In the genomic region with DNA sequence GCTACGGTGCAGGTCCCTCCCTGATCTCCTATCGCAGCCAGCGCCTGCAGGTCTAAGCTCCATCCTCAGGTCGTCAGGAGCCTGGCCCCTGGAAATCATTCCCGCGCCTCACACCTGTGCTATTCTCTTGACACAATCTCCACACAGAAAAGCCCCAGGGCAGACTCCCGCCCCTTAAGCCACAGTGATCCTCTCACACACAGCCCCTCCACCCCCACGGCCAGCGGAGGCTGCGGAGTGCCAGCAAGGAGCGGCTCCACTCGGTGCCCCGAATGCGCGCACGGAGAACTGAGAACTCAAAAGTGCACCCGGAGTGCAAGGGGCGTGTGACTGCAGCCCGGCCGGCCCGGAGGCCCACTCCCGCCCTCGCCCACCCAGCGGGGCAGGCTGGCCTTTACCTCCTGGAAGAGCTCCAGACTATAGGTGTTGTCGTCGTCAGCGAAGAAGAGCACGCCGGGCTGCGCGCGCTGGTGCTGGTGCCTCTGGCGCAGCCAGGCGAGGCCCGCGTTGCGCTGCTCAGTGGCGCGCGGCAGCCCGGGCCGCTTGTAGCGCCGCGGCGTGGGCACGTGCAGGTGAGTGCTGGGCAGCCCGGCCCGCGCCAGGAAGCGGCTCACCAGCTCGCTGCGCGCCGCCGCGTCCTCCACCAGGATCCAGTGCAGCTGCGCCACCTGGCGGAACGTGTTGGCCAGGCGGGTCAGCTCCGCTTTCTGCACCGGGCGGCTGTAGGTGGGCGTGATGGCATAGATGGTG, we compare ENCODE assay signal across 8 cellular contexts. TPM values are rescaled to one million over a fixed set of nuclear protein-coding genes. Genes with fewer than 3 reads are reported as not detected.
DNase-seq lines count a peak whose midpoint lies in the region; ATAC-seq and TF ChIP-seq lines count a peak whose summit lies in the region.

No MANE protein-coding gene starts in this region.

- H3K9me3 ChIP-seq in right lobe of liver: no peaks in the 10 kb centered on the region

- WGBS in right lobe of liver (ENCODE audit: insufficient coverage, low coverage, low lambda C conversion rate, missing lambda C conversion rate): 5% methylated on average over 20 of the region's 65 CpGs

- ATAC-seq in GM19035 (IDR thresholded peaks at IDR 0.05; ENCODE audit: unreplicated experiment): peak; percentile 97
- ATAC-seq in HG03280 (IDR thresholded peaks at IDR 0.05; ENCODE audit: unreplicated experiment): peak; percentile 94
- ATAC-seq in right lobe of liver: peak; percentile 98 to 99 (median 99)

- peak; percentile 80 to 97 (median 90) for TF ChIP-seq CTCF in right lobe of liver (IDR thresholded peaks at IDR 0.05)

- H3K4me1 ChIP-seq in right lobe of liver: peaks cover 0 to 18% (median 2%) of the 10 kb centered on the region in 4 donors

- DNase-seq in AML-193 (lab: John Stamatoyannopoulos, UW): peak; percentile 15 to 46
- DNase-seq in NCI-H446 (lab: John Stamatoyannopoulos, UW): peak; percentile 34 to 87
- peak; percentile 84 for DNase-seq in activated CD4-positive, alpha-beta T cell treated with anti-CD3 and anti-CD28 coated beads, Interleukin-2, amount 50 U/mL, for 1 hour
- peak; percentile 56 to 88 for DNase-seq in dermis microvascular lymphatic vessel endothelial cell (ENCODE audit: low read depth in 2 of 2)
- DNase-seq in right lobe of liver: peak; percentile 88 to 90 (median 89)
- DNase-seq in stimulated activated CD4-positive, alpha-beta T cell treated with anti-CD3 and anti-CD28 coated beads, Interleukin-2, amount 100 ng/mL, for 48 hours: peak; percentile 89 to 91

- H3K27ac ChIP-seq in right lobe of liver: no peak overlapping the region

- no peak for TF ChIP-seq POLR2A in right lobe of liver (IDR thresholded peaks at IDR 0.05)

- H3K4me3 ChIP-seq in right lobe of liver: peak overlapping the region; percentile 44 to 53 (median 52)

- no peaks in the 10 kb centered on the region for H3K36me3 ChIP-seq in right lobe of liver

- no peaks in the 10 kb centered on the region for H3K27me3 ChIP-seq in right lobe of liver

- intact Hi-C loops in right lobe of liver (cut with DNase I): no loop called here

RNA-seq across cellular contexts. Expression of gene B3GAT2, which starts 1.2 kb away (rescaled TPM):
- total RNA-seq in dermis microvascular lymphatic vessel endothelial cell (not detected in 2 replicates), right lobe of liver (under 1 TPM in 1 of 6 experiments, not detected in 5; 0.04 TPM)

Comparison
In these comparisons a context has a peak if more than half of its experiments do, and no peak if none do; other contexts are left out.
1. DNase-seq: peak in every context shown above with its lines; median percentile 90 in stimulated activated CD4-positive, alpha-beta T cell treated with anti-CD3 and anti-CD28 coated beads, Interleukin-2, amount 100 ng/mL, for 48 hours; 89 in right lobe of liver; 84 in activated CD4-positive, alpha-beta T cell treated with anti-CD3 and anti-CD28 coated beads, Interleukin-2, amount 50 U/mL, for 1 hour; 72 in dermis microvascular lymphatic vessel endothelial cell; 60 in NCI-H446; 30 in AML-193.